In genomic region chrX:108349210-108349609, GRCh38 we compare ENCODE assay signal across 1 cellular context.
TF ChIP-seq lines count a peak whose summit lies in the region.

No MANE protein-coding gene starts in this region.

TF ChIP-seq in HepG2, 621 proteins besides CTCF, POLR2A, EP300 and RAD21:
- TF ChIP-seq ZSCAN21 (CRISPR knock-in tag; IDR thresholded peaks at IDR 0.05; ENCODE audit: borderline replicate concordance) (no peak), CEBPB (IDR thresholded peaks at IDR 0.05; ENCODE audit: borderline replicate concordance, low read depth, low read length) (peak; percentile 33), SNAPC2 (CRISPR knock-in tag; IDR thresholded peaks at IDR 0.05) (no peak)
TF ChIP-seq in HepG2: peak in this region for 1.
